ENCODE assay signal across 18 cellular contexts in the genomic region with DNA sequence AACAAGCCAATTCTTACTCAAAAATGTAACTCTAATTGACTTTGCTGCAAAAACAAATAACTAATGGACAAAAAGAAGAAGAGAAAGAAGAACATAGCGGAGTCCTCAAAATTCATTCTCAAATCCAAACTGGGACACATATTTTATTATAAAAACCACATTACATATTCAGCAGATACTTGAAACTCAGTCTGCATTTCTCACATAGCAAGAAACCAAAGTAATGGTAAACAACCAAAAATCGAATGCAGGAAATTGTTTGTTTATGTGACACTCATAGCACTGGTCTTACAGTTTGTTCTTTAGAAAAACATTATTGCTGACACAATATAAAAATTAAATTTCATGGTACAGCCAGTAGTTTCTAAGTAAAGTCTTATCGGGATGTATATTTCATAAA.
A peak's percentile ranks its signal among the peaks of the same experiment; 100 is the strongest.
DNase-seq lines count a peak whose midpoint lies in the region; ATAC-seq, FAIRE-seq and TF ChIP-seq lines count a peak whose summit lies in the region.
"Had no signal": no experiment of that assay in that cellular context is flagged by ENCODE, and none has a peak within 500 bp of the region (broad histone marks: within the 10 kb centered on the region; RNA-seq: fewer than 3 reads in every experiment).

No MANE protein-coding gene starts in this region.

- TF ChIP-seq EP300 in K562 (IDR thresholded peaks at IDR 0.05; ENCODE audit: low read length): no peak

- H3K4me1 ChIP-seq in K562 (replicated peaks in 1 of 2; ENCODE audit: control insufficient read depth in 2 of 2, insufficient read depth in 2 of 2, low read length in 2 of 2) (no peaks in the 10 kb centered on the region), fibroblast of lung (ENCODE audit: control insufficient read depth, extremely low read depth, insufficient read depth, low read length) (no peaks in the 10 kb centered on the region), small intestine (ENCODE audit: control insufficient read depth in 2 of 2, insufficient read depth in 1 of 2, low read depth in 1 of 2, low read length in 1 of 2) (no peaks in the 10 kb centered on the region), tibial artery (no peaks in the 10 kb centered on the region)
- H3K4me1 ChIP-seq: BLaER1 had no signal

- ATAC-seq in K562 (no peak), esophagus mucosa (no peak)
- ATAC-seq: GM12878, HCT116 had no signal

- POLR2A ChIA-PET in K562 (lab: Yijun Ruan, JAX): no interaction called here

- H3K4me3 ChIP-seq in K562 (no peak overlapping the region), fibroblast of lung (replicated peaks in 1 of 4; ENCODE audit: control extremely low read depth in 1 of 4, insufficient read depth in 1 of 4, low read depth in 3 of 4, low read length in 4 of 4) (no peak overlapping the region), small intestine (ENCODE audit: low read depth in 1 of 2, low read length in 2 of 2) (no peak overlapping the region), tibial artery (no peak overlapping the region)
- H3K4me3 ChIP-seq: BLaER1, GM12878, GM23248 had no signal

- H3K36me3 ChIP-seq in K562 (ENCODE audit: control insufficient read depth, insufficient read depth, low read length) (no peaks in the 10 kb centered on the region), fibroblast of lung (ENCODE audit: control insufficient read depth, insufficient read depth, low read length) (no peaks in the 10 kb centered on the region), small intestine (ENCODE audit: control insufficient read depth in 2 of 2, insufficient read depth in 2 of 2, low read length in 2 of 2) (no peaks in the 10 kb centered on the region), tibial artery (no peaks in the 10 kb centered on the region)
- H3K36me3 ChIP-seq: BLaER1 had no signal

- 0% methylated on average over 3 of the region's 3 CpGs for WGBS in K562 (ENCODE audit: insufficient coverage, low coverage, missing lambda C conversion rate)
- WGBS in small intestine, 3 donors: 71 to 77% (median 74%) methylated on average over 3 of the region's 3 CpGs

- TF ChIP-seq RAD21 in K562 (CRISPR knock-in tag; conservative IDR thresholded peaks at IDR 0.05 in 1 of 2, IDR thresholded peaks at IDR 0.05 in 1 of 2): no peak

- no peaks in the 10 kb centered on the region for H4K20me1 ChIP-seq in K562 (replicated peaks; ENCODE audit: control insufficient read depth, insufficient read depth, low read length)
- H4K20me1 ChIP-seq in fibroblast of lung (ENCODE audit: control insufficient read depth, extremely low read depth, insufficient read depth, low read length): no peaks in the 10 kb centered on the region
- H4K20me1 ChIP-seq: BLaER1 had no signal

- FAIRE-seq in K562 (lab: Jason Lieb, UNC) (no peak), small intestine (lab: Jason Lieb, UNC) (no peak)
- FAIRE-seq: GM12878, H54 had no signal

- in situ Hi-C loops in K562 (cut with MboI): no loop called here

- intact Hi-C loops in K562 (cut with micrococcal nuclease): no loop called here
- intact Hi-C loops in tibial artery (cut with DNase I; ENCODE audit: low total_unique reads): no loop called here

- H3K9me3 ChIP-seq in K562 (replicated peaks; ENCODE audit: control insufficient read depth, insufficient read depth, low read depth, low read length) (no peaks in the 10 kb centered on the region), fibroblast of lung (ENCODE audit: control insufficient read depth, insufficient read depth, low read depth, low read length) (no peaks in the 10 kb centered on the region), small intestine (ENCODE audit: control insufficient read depth, low read depth) (no peaks in the 10 kb centered on the region), tibial artery (no peaks in the 10 kb centered on the region)
- H3K9me3 ChIP-seq: BLaER1 had no signal

- H3K9me1 ChIP-seq in K562 (ENCODE audit: control insufficient read depth, insufficient read depth, low read length): no peaks in the 10 kb centered on the region

- no peaks in the 10 kb centered on the region for H3K79me2 ChIP-seq in K562 (ENCODE audit: control insufficient read depth, insufficient read depth, low read length)
- H3K79me2 ChIP-seq in fibroblast of lung (ENCODE audit: control insufficient read depth, insufficient read depth, low read length): no peaks in the 10 kb centered on the region

- no peak overlapping the region for H3K9ac ChIP-seq in K562 (ENCODE audit: insufficient read depth in 1 of 2, low read depth in 2 of 2, low read length in 2 of 2)
- H3K9ac ChIP-seq in fibroblast of lung (ENCODE audit: insufficient read depth, low read length): no peak overlapping the region
- H3K9ac ChIP-seq: BLaER1, GM23248 had no signal

- TF ChIP-seq POLR2A in K562 (conservative IDR thresholded peaks at IDR 0.05): no peak

- no peaks in the 10 kb centered on the region for H3K27me3 ChIP-seq in K562 (ENCODE audit: control insufficient read depth in 2 of 2, insufficient read depth in 2 of 2, low read length in 2 of 2)
- no peaks in the 10 kb centered on the region for H3K27me3 ChIP-seq in fibroblast of lung (ENCODE audit: control insufficient read depth, insufficient read depth, low read length)
- no peaks in the 10 kb centered on the region for H3K27me3 ChIP-seq in small intestine (ENCODE audit: control insufficient read depth in 2 of 2, insufficient read depth in 2 of 2, low read length in 2 of 2)
- no peaks in the 10 kb centered on the region for H3K27me3 ChIP-seq in tibial artery
- H3K27me3 ChIP-seq: BLaER1 had no signal

- H3K4me2 ChIP-seq in K562 (ENCODE audit: insufficient read depth, low read length) (no peak overlapping the region), fibroblast of lung (ENCODE audit: extremely low read depth, insufficient read depth, low read length) (no peak overlapping the region)
- H3K4me2 ChIP-seq: BLaER1 had no signal

- no TSS peak for BruUV-seq in K562 (replicated peaks; lab: Mats Ljungman, UMichigan)

- DNase-seq in ELR (ENCODE audit: low read depth): peak; percentile 3
- peak; percentile 1 for DNase-seq in M059J (ENCODE audit: low read depth)
- no peak for DNase-seq in K562 (ENCODE audit: extremely low read depth in 1 of 4, low spot score in 3 of 4)
- DNase-seq in fibroblast of lung (ENCODE audit: low read depth in 2 of 2): peak in 1 of 2 donors; percentile 21
- DNase-seq in small intestine: no peak
- no peak for DNase-seq in HCEC 1CT
- no peak for DNase-seq in tibial artery
- DNase-seq: 8988T; CD4-positive, alpha-beta memory T cell; DMS153; DMS79 treated with DMSO at 0.1 percent for 48 hours; GM23248; HFFc6 had no signal

- no peak overlapping the region for H3K27ac ChIP-seq in K562 (ENCODE audit: extremely low read depth, low read depth, low read length)
- no peak overlapping the region for H3K27ac ChIP-seq in fibroblast of lung (ENCODE audit: insufficient read depth, low read length)
- H3K27ac ChIP-seq in small intestine (ENCODE audit: low read depth in 1 of 2, low read length in 1 of 2): no peak overlapping the region
- H3K27ac ChIP-seq in tibial artery: no peak overlapping the region
- H3K27ac ChIP-seq: BLaER1, GM23248 had no signal

- TF ChIP-seq CTCF in K562 (IDR thresholded peaks at IDR 0.05 in 2 of 3, conservative IDR thresholded peaks at IDR 0.05 in 1 of 3; ENCODE audit: insufficient read depth in 2 of 3, low read depth in 1 of 3, low read length in 3 of 3) (no peak), fibroblast of lung (conservative IDR thresholded peaks at IDR 0.05 in 1 of 2, IDR thresholded peaks at IDR 0.05 in 1 of 2; ENCODE audit: low read depth in 1 of 2, low read length in 2 of 2) (no peak), tibial artery (IDR thresholded peaks at IDR 0.05) (no peak)

- CTCF ChIA-PET in K562 (lab: Yijun Ruan, JAX; ENCODE audit: low intra/inter-chr PET ratio): no interaction called here

- H2AFZ ChIP-seq in K562 (ENCODE audit: low read depth, low read length) (no peak overlapping the region), fibroblast of lung (ENCODE audit: low read length) (peak overlapping the region; percentile 52)
- H2AFZ ChIP-seq: GM23248 had no signal

TF ChIP-seq in K562, 482 proteins besides CTCF, POLR2A, EP300 and RAD21:
- TF ChIP-seq ZNF316 (IDR thresholded peaks at IDR 0.05): 0 out of 2 replicates have a peak, but pooled peaks have one; percentile 8
- TF ChIP-seq NFRKB (IDR thresholded peaks at IDR 0.05; ENCODE audit: low read depth): no peak

Comparison
In these comparisons a context has a peak if more than half of its experiments do, and no peak if none do; other contexts are left out.
1. DNase-seq: peak in ELR (single experiment) and M059J (single experiment); none in K562 (0 of 4), small intestine (single experiment), HCEC 1CT (single experiment) and tibial artery (0 of 2).